Comparison of ENCODE assay signal across 31 cellular contexts in genomic region chr11:119288219-119288618, GRCh38. TPM values are rescaled to one million over a fixed set of nuclear protein-coding genes. Genes with fewer than 3 reads are reported as not detected.
"Had no signal": no experiment of that assay in that cellular context is flagged by ENCODE, and none has a peak within 500 bp of the region (broad histone marks: within the 10 kb centered on the region; RNA-seq: fewer than 3 reads in every experiment).

No MANE protein-coding gene starts in this region.

- H3K27ac ChIP-seq: body of pancreas, breast epithelium, coronary artery, dorsolateral prefrontal cortex, foreskin keratinocyte, gastrocnemius medialis, heart left ventricle, WERI-Rb-1 had no signal

- H3K27me3 ChIP-seq: body of pancreas, breast epithelium, dorsolateral prefrontal cortex, esophagus muscularis mucosa, foreskin keratinocyte, gastrocnemius medialis, heart left ventricle had no signal

- H3K27me3 Mint-ChIP-seq: activated B cell treated with CpG ODN at 0.5 μM for 24 hours; activated CD4-positive, alpha-beta memory T cell treated with anti-CD3 and anti-CD28 coated beads, Interleukin-2, amount 10 ng/mL, durations not matched to agents 7 days and 5 days; activated naive CD8-positive, alpha-beta T cell; activated T-cell treated with anti-CD3 and anti-CD28 coated beads, Interleukin-2, amount 50 U/mL, for 24 hours; central memory CD8-positive, alpha-beta T cell; dendritic cell treated with granulocyte-macrophage colony-stimulating factor and Interleukin-4, amounts not matched to agents 40 ng/mL and 50 ng/mL, for 4 days had no signal

- DNase-seq: activated B cell treated with CpG ODN at 0.5 μM for 24 hours; activated CD4-positive, alpha-beta memory T cell treated with anti-CD3 and anti-CD28 coated beads, Interleukin-2, amount 10 ng/mL, durations not matched to agents 7 days and 5 days; activated CD4-positive, alpha-beta T cell treated with anti-CD3 and anti-CD28 coated beads for 48 hours; activated CD8-positive, alpha-beta memory T cell treated with anti-CD3 and anti-CD28 coated beads, Interleukin-2, amount 50 U/mL, for 48 hours; activated gamma-delta T cell; activated naive CD4-positive, alpha-beta T cell treated with anti-CD3 and anti-CD28 coated beads, Interleukin-2, amount 50 U/mL, for 16 hours; activated naive CD4-positive, alpha-beta T cell treated with Interleukin-2 at 50 U/mL for 16 hours; activated T-cell treated with anti-CD3 and anti-CD28 coated beads for 4 hours; activated T-cell treated with anti-CD3 and anti-CD28 coated beads, Interleukin-2, amount 50 U/mL, for 24 hours; activated T-cell treated with anti-CD3 and anti-CD28 coated beads, Interleukin-2, amount 50 U/mL, for 72 hours; amniotic stem cell; anterior cingulate cortex; body of pancreas; dorsolateral prefrontal cortex; effector memory CD4-positive, alpha-beta T cell; erythroblast; foreskin keratinocyte; gastrocnemius medialis; glutamatergic neuron; heart left ventricle; T-helper 2 cell; WERI-Rb-1 had no signal

- H3K4me3 ChIP-seq: body of pancreas, breast epithelium, coronary artery, dorsolateral prefrontal cortex, esophagus muscularis mucosa, gastrocnemius medialis, heart left ventricle had no signal

- H3K4me3 Mint-ChIP-seq: activated B cell treated with CpG ODN at 0.5 μM for 24 hours; activated CD4-positive, alpha-beta memory T cell treated with anti-CD3 and anti-CD28 coated beads, Interleukin-2, amount 10 ng/mL, durations not matched to agents 7 days and 5 days; activated naive CD8-positive, alpha-beta T cell; activated T-cell treated with anti-CD3 and anti-CD28 coated beads, Interleukin-2, amount 50 U/mL, for 24 hours; activated T-cell treated with anti-CD3 and anti-CD28 coated beads, Interleukin-2, amount 50 U/mL, for 72 hours; central memory CD8-positive, alpha-beta T cell; dendritic cell treated with granulocyte-macrophage colony-stimulating factor and Interleukin-4, amounts not matched to agents 40 ng/mL and 50 ng/mL, for 4 days had no signal

- H3K9me3 ChIP-seq: breast epithelium, gastrocnemius medialis had no signal

- H3K36me3 ChIP-seq: breast epithelium had no signal

- ATAC-seq: activated CD4-positive, CD25-positive, alpha-beta regulatory T cell treated with anti-CD3 and anti-CD28 coated beads, Interleukin-2, amount 50 U/mL, for 24 hours; activated T-cell treated with anti-CD3 and anti-CD28 coated beads, Interleukin-2, amount 50 U/mL, for 72 hours; body of pancreas; foreskin keratinocyte; gastrocnemius medialis; heart left ventricle had no signal

- H3K27ac Mint-ChIP-seq: activated B cell treated with CpG ODN at 0.5 μM for 24 hours; activated CD4-positive, alpha-beta memory T cell treated with anti-CD3 and anti-CD28 coated beads, Interleukin-2, amount 10 ng/mL, durations not matched to agents 7 days and 5 days; activated naive CD8-positive, alpha-beta T cell; activated T-cell treated with anti-CD3 and anti-CD28 coated beads, Interleukin-2, amount 50 U/mL, for 72 hours; dendritic cell treated with granulocyte-macrophage colony-stimulating factor and Interleukin-4, amounts not matched to agents 40 ng/mL and 50 ng/mL, for 4 days had no signal

- H3K4me1 ChIP-seq: body of pancreas, breast epithelium, foreskin keratinocyte had no signal

- H3K9me3 Mint-ChIP-seq: activated T-cell treated with anti-CD3 and anti-CD28 coated beads, Interleukin-2, amount 50 U/mL, for 24 hours; activated T-cell treated with anti-CD3 and anti-CD28 coated beads, Interleukin-2, amount 50 U/mL, for 72 hours; central memory CD8-positive, alpha-beta T cell; dendritic cell treated with granulocyte-macrophage colony-stimulating factor and Interleukin-4, amounts not matched to agents 40 ng/mL and 50 ng/mL, for 4 days had no signal

RNA-seq across cellular contexts. Expression of gene C1QTNF5, which starts 52.5 kb away (rescaled TPM):
- total RNA-seq: activated B cell treated with CpG ODN at 0.5 μM for 24 hours; activated CD4-positive, alpha-beta memory T cell treated with anti-CD3 and anti-CD28 coated beads, Interleukin-2, amount 10 ng/mL, durations not matched to agents 7 days and 5 days; activated T-cell treated with anti-CD3 and anti-CD28 coated beads, Interleukin-2, amount 50 U/mL, for 72 hours; foreskin keratinocyte had no signal

RNA-seq across cellular contexts. Expression of gene MFRP, which starts 58.3 kb away (rescaled TPM):
- total RNA-seq: activated B cell treated with CpG ODN at 0.5 μM for 24 hours; activated CD4-positive, alpha-beta memory T cell treated with anti-CD3 and anti-CD28 coated beads, Interleukin-2, amount 10 ng/mL, durations not matched to agents 7 days and 5 days; activated T-cell treated with anti-CD3 and anti-CD28 coated beads, Interleukin-2, amount 50 U/mL, for 72 hours; cardiac septum; cerebellum; foreskin keratinocyte; gastrocnemius medialis; heart left ventricle had no signal
- polyA plus RNA-seq: foreskin keratinocyte had no signal
